In the genomic region with DNA sequence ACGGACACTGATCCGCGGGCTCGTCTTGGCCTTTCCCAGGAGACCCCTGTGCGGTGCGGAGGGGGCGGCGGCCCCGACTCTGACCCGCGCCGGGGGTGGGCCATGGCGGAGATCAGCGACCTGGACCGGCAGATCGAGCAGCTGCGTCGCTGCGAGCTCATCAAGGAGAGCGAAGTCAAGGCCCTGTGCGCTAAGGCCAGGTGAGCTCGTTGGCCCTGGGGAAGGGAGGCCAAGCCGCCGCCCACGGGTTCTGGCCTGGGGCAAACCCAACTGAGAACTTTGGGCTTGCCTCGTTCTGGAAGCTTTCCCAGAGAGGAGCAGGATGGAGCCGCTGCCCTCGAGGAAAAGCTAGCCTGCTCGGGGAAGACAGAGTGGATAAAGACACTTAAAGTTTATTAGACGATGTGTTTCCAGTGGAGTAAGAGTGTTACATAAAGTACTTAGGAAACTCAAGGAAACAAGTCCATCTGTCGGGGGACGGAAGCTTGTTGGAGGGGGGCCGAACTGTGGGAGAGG, we compare ENCODE assay signal across 6 cellular contexts. TPM values are rescaled to one million over a fixed set of nuclear protein-coding genes. Genes with fewer than 3 reads are reported as not detected.
DNase-seq lines count a peak whose midpoint lies in the region; ATAC-seq and TF ChIP-seq lines count a peak whose summit lies in the region.

No MANE protein-coding gene starts in this region.

- no peak overlapping the region for H2BK15ac ChIP-seq in H9 (ENCODE audit: low read depth, low read length)

- peak overlapping the region; percentile 21 for H3K18ac ChIP-seq in H9 (ENCODE audit: insufficient read length, low read depth, low read length)

- ATAC-seq in GM19455 (IDR thresholded peaks at IDR 0.05; ENCODE audit: unreplicated experiment) = no peak

- H4K8ac ChIP-seq in H9 (replicated peaks; ENCODE audit: insufficient read length, low read depth, low read length) = no peak overlapping the region

- no peak overlapping the region for H2BK120ac ChIP-seq in H9 (ENCODE audit: low read depth, low read length, poor library complexity, severe bottlenecking)

- no peak for DNase-seq in H9
- no peak for DNase-seq in SJSA1 (ENCODE audit: low read depth in 1 of 2, low spot score in 2 of 2)
- no peak for DNase-seq in NK-92 (lab: John Stamatoyannopoulos, UW; ENCODE audit: unreplicated experiment)
- DNase-seq in CD1c-positive myeloid dendritic cell (ENCODE audit: extremely low spot score) = no peak

- H3K9me3 ChIP-seq in H9 (ENCODE audit: control insufficient read depth, low read depth, low read length) = no peaks in the 10 kb centered on the region
- no peaks in the 10 kb centered on the region for H3K9me3 ChIP-seq in SJSA1 (replicated peaks)
- no peaks in the 10 kb centered on the region for H3K9me3 ChIP-seq in iPS-15b (ENCODE audit: control insufficient read depth, insufficient read depth, low read length)

- peaks cover 13 to 19% of the 10 kb centered on the region in 2 experiments for H3K4me1 Mint-ChIP-seq in H9

- peaks cover 7% of the 10 kb centered on the region for H3K23me2 ChIP-seq in H9 (ENCODE audit: insufficient read length, low read depth, low read length, poor library complexity, severe bottlenecking)

- H3K27ac Mint-ChIP-seq in H9 = peak overlapping the region; percentile 47 to 81 (median 76); a peak in 3 of 7 replicates

- H2BK12ac ChIP-seq in H9 (ENCODE audit: insufficient read length, low read depth, low read length) = no peak overlapping the region

- H3K36me3 Mint-ChIP-seq in H9 (ENCODE audit: insufficient read depth in 1 of 3, low read depth in 3 of 3) = peaks cover 41 to 59% (median 52%) of the 10 kb centered on the region in 3 experiments; a peak in 6 of 7 replicates

- H3T11ph ChIP-seq in H9 (ENCODE audit: low read length) = no peak overlapping the region

- H3K9ac ChIP-seq in H9 (ENCODE audit: extremely low read depth, insufficient read length, low read length) = peak overlapping the region; percentile 80
- H3K9ac ChIP-seq in iPS-15b (ENCODE audit: low read depth, low read length) = peak overlapping the region; percentile 81

- H3K27ac ChIP-seq in H9 (ENCODE audit: insufficient read length, low read depth, low read length) (no peak overlapping the region), SJSA1 (peak overlapping the region; percentile 79)

- peaks cover 79% of the 10 kb centered on the region for H3K36me3 ChIP-seq in SJSA1
- H3K36me3 ChIP-seq in iPS-15b (ENCODE audit: control insufficient read depth, insufficient read depth, low read length) = peaks cover 29% of the 10 kb centered on the region

- WGBS in H9 (ENCODE audit: extremely low coverage, insufficient read length, low lambda C conversion rate) = no CpG with 5 or more reads among the region's 33 CpGs

- no peak overlapping the region for H2BK5ac ChIP-seq in H9 (ENCODE audit: insufficient read length, low read length)

- no peaks in the 10 kb centered on the region for H4K20me1 ChIP-seq in H9 (ENCODE audit: control insufficient read depth, insufficient read depth, insufficient read length)

- H3K4me3 Mint-ChIP-seq in H9 = peak overlapping the region; percentile 89 to 93

- no peaks in the 10 kb centered on the region; a peak in 2 of 5 replicates for H3K9me3 Mint-ChIP-seq in H9

- H3K79me1 ChIP-seq in H9 (ENCODE audit: insufficient read depth, low read depth, low read length, poor library complexity, severe bottlenecking) = peaks cover 9% of the 10 kb centered on the region

- H3K4ac ChIP-seq in H9 (ENCODE audit: low read depth, low read length) = no peak overlapping the region

- no peak overlapping the region for H2AK5ac ChIP-seq in H9 (ENCODE audit: insufficient read length, low read length)

- peak overlapping the region; percentile 95 for H3K14ac ChIP-seq in H9 (ENCODE audit: insufficient read depth, low read length)

- H2BK20ac ChIP-seq in H9 (ENCODE audit: low read depth, low read length, poor library complexity, severe bottlenecking) = no peak overlapping the region

- H3K4me3 ChIP-seq in SJSA1 (peak overlapping the region; percentile 76), iPS-15b (ENCODE audit: low read depth, low read length) (peak overlapping the region; percentile 82)

- TF ChIP-seq CTCF in H9 (conservative IDR thresholded peaks at IDR 0.05) = no peak

- H3K4me1 ChIP-seq in H9 (ENCODE audit: insufficient read depth, low read length) = no peaks in the 10 kb centered on the region
- peaks cover 17% of the 10 kb centered on the region for H3K4me1 ChIP-seq in SJSA1 (replicated peaks)
- peaks cover 4% of the 10 kb centered on the region for H3K4me1 ChIP-seq in iPS-15b (ENCODE audit: control insufficient read depth, insufficient read depth, low read length)

- H2AFZ ChIP-seq in H9 (ENCODE audit: low read length) = no peak overlapping the region

- H3K79me2 ChIP-seq in H9 (ENCODE audit: insufficient read depth, low read length) = peaks cover 16% of the 10 kb centered on the region; the same call in 1 of the 2 replicates

- H4K5ac ChIP-seq in H9 (ENCODE audit: insufficient read length, low read depth, low read length) = no peak overlapping the region

- no peaks in the 10 kb centered on the region for H3K27me3 Mint-ChIP-seq in H9 (ENCODE audit: low read depth)

- peak overlapping the region; percentile 88 for H3K4me2 ChIP-seq in H9 (ENCODE audit: insufficient read depth, insufficient read length, low read length)

- no peaks in the 10 kb centered on the region for H3K27me3 ChIP-seq in H9 (ENCODE audit: insufficient read depth, low read length)
- no peaks in the 10 kb centered on the region for H3K27me3 ChIP-seq in SJSA1 (replicated peaks)
- no peaks in the 10 kb centered on the region for H3K27me3 ChIP-seq in iPS-15b (ENCODE audit: control insufficient read depth, insufficient read depth, low read length)

- H3K56ac ChIP-seq in H9 (ENCODE audit: insufficient read length, low read depth, low read length) = no peak overlapping the region

- H3K23ac ChIP-seq in H9 (ENCODE audit: insufficient read length, low read depth, low read length) = no peak overlapping the region

- no peak overlapping the region for H4K91ac ChIP-seq in H9 (ENCODE audit: insufficient read length, low read depth, low read length)

RNA-seq across cellular contexts. Expression of a gene that starts 0.5 kb away (rescaled TPM):
- 162 and 163 TPM in 2 replicates for total RNA-seq in H9 (2021)
- 100 and 134 TPM in 2 replicates for total RNA-seq in SJSA1 (2014; rRNA removed; shearing (Covaris generic))

RNA-seq across cellular contexts. Expression of a gene that starts 10.8 kb away (rescaled TPM):
- total RNA-seq in H9 (2021) = 1,356 and 1,375 TPM in 2 replicates
- total RNA-seq in SJSA1 (2014; rRNA removed; shearing (Covaris generic)) = 758 and 762 TPM in 2 replicates

RNA-seq across cellular contexts. Expression of a gene that starts 15.4 kb away (rescaled TPM):
- total RNA-seq in H9 (2021) = 1.6 and 1.9 TPM in 2 replicates
- total RNA-seq in SJSA1 (2014; rRNA removed; shearing (Covaris generic)) = not detected in 2 replicates

RNA-seq across cellular contexts. Expression of a gene that starts 19.7 kb away (rescaled TPM):
- total RNA-seq in H9 (2021) = 26.3 and 27.5 TPM in 2 replicates
- 3.1 and 4.8 TPM in 2 replicates for total RNA-seq in SJSA1 (2014; rRNA removed; shearing (Covaris generic))

RNA-seq across cellular contexts. Expression of a gene that starts 37.0 kb away (rescaled TPM):
- total RNA-seq in H9 (2021) = 3.8 and 4.0 TPM in 2 replicates
- total RNA-seq in SJSA1 (2014; rRNA removed; shearing (Covaris generic)) = 0.50 TPM in 1 of 2 replicates, not detected in the other
